In genomic region chr2:118914721-118915453, GRCh38 we compare ENCODE assay signal across 16 cellular contexts. TPM values are rescaled to one million over a fixed set of nuclear protein-coding genes. Genes with fewer than 3 reads are reported as not detected.
A peak's percentile ranks its signal among the peaks of the same experiment; 100 is the strongest.
DNase-seq lines count a peak whose midpoint lies in the region; ATAC-seq and TF ChIP-seq lines count a peak whose summit lies in the region.
"Had no signal": no experiment of that assay in that cellular context is flagged by ENCODE, and none has a peak within 500 bp of the region (broad histone marks: within the 10 kb centered on the region; RNA-seq: fewer than 3 reads in every experiment).

No MANE protein-coding gene starts in this region.

- H3K79me2 ChIP-seq in PC-3 (ENCODE audit: low read length): no peaks in the 10 kb centered on the region

- peaks cover 11% of the 10 kb centered on the region for H3K36me3 Mint-ChIP-seq in Caco-2 (ENCODE audit: insufficient read depth, unreplicated experiment)
- H3K36me3 Mint-ChIP-seq in CD4-positive, alpha-beta memory T cell: no peaks in the 10 kb centered on the region
- H3K36me3 Mint-ChIP-seq: CD4-positive, CD25-positive, alpha-beta regulatory T cell had no signal

- no peak overlapping the region for H3K4me2 ChIP-seq in PC-3 (ENCODE audit: low read length)
- H3K4me2 ChIP-seq: GM23338 had no signal

- DNase-seq in Caco-2 (no peak), PC-3 (no peak), esophagus muscularis mucosa (ENCODE audit: extremely low spot score) (peak; percentile 89), psoas muscle (no peak), NCI-H1417 treated with DMSO at 0.1 percent for 48 hours (lab: John Stamatoyannopoulos, UW) (no peak)
- DNase-seq in CD4-positive, alpha-beta memory T cell: no peak
- DNase-seq: C1 segment of cervical spinal cord; CD4-positive, CD25-positive, alpha-beta regulatory T cell; DMS79 treated with DMSO at 0.1 percent for 48 hours; HCEC 1CT had no signal

- H2AFZ ChIP-seq in PC-3 (ENCODE audit: low read length): no peak overlapping the region
- H2AFZ ChIP-seq: GM23338 had no signal

- WGBS in esophagus muscularis mucosa: 78% methylated on average over 9 of the region's 9 CpGs
- 70 to 79% (median 77%) methylated on average over 9 of the region's 9 CpGs for whole genome bisulfite sequencing in psoas muscle, 3 donors

- no peaks in the 10 kb centered on the region for H3K9me3 Mint-ChIP-seq in Caco-2 (ENCODE audit: unreplicated experiment)
- peaks cover 0 to 4% (median 0%) of the 10 kb centered on the region in 8 donors for H3K9me3 Mint-ChIP-seq in CD4-positive, alpha-beta memory T cell
- H3K9me3 Mint-ChIP-seq: GM23338 had no signal

- no TSS peak for BruUV-seq in Caco-2 (replicated peaks; lab: Mats Ljungman, UMichigan)
- no TSS peak for BruUV-seq in PC-3 (replicated peaks; lab: Mats Ljungman, UMichigan)

- TF ChIP-seq CTCF in Caco-2 (IDR thresholded peaks at IDR 0.05; ENCODE audit: insufficient read depth in 1 of 2, low read depth in 1 of 2, low read length in 1 of 2, severe bottlenecking in 1 of 2, unreplicated experiment in 1 of 2) (no peak), PC-3 (conservative IDR thresholded peaks at IDR 0.05; ENCODE audit: low read depth, low read length) (no peak), esophagus muscularis mucosa (IDR thresholded peaks at IDR 0.05) (no peak), psoas muscle (IDR thresholded peaks at IDR 0.05) (no peak)

- H3K9me3 ChIP-seq in Caco-2 (peaks cover 32% of the 10 kb centered on the region), PC-3 (ENCODE audit: low read length) (no peaks in the 10 kb centered on the region), esophagus muscularis mucosa (no peaks in the 10 kb centered on the region), psoas muscle (no peaks in the 10 kb centered on the region)
- no peaks in the 10 kb centered on the region for H3K9me3 ChIP-seq in CD4-positive, alpha-beta memory T cell (ENCODE audit: control insufficient read depth in 1 of 2, low read length in 2 of 2)

- ATAC-seq in PC-3: no peak
- ATAC-seq in psoas muscle: no peak
- ATAC-seq in GM21737 (IDR thresholded peaks at IDR 0.05; ENCODE audit: unreplicated experiment): no peak
- ATAC-seq: GM12878, GM23338 had no signal

- H3K9me2 ChIP-seq in PC-3 (replicated peaks; ENCODE audit: low read length): no peaks in the 10 kb centered on the region

- peak overlapping the region; percentile 74 for H3K27ac Mint-ChIP-seq in Caco-2 (ENCODE audit: unreplicated experiment)
- no peak overlapping the region for H3K27ac Mint-ChIP-seq in CD4-positive, alpha-beta memory T cell
- H3K27ac Mint-ChIP-seq: B cell; CD4-positive, CD25-positive, alpha-beta regulatory T cell; GM23338 had no signal

- H4K20me1 ChIP-seq in PC-3 (ENCODE audit: low read length): no peaks in the 10 kb centered on the region

- no peaks in the 10 kb centered on the region for H3K27me3 Mint-ChIP-seq in Caco-2 (ENCODE audit: insufficient read depth, unreplicated experiment)
- peaks cover 0 to 4% of the 10 kb centered on the region in 2 donors for H3K27me3 Mint-ChIP-seq in CD4-positive, alpha-beta memory T cell
- H3K27me3 Mint-ChIP-seq: CD4-positive, CD25-positive, alpha-beta regulatory T cell had no signal

- no peaks in the 10 kb centered on the region for H3K27me3 ChIP-seq in Caco-2 (replicated peaks; ENCODE audit: control insufficient read depth, insufficient read depth, low read length)
- H3K27me3 ChIP-seq in PC-3 (ENCODE audit: low read length): no peaks in the 10 kb centered on the region
- H3K27me3 ChIP-seq in esophagus muscularis mucosa: peaks cover 0 to 8% (median 0%) of the 10 kb centered on the region in 4 donors
- no peaks in the 10 kb centered on the region for H3K27me3 ChIP-seq in psoas muscle (ENCODE audit: insufficient read depth in 3 of 3, low read length in 2 of 3)
- no peaks in the 10 kb centered on the region for H3K27me3 ChIP-seq in CD4-positive, alpha-beta memory T cell (ENCODE audit: insufficient read depth, low read length)

- POLR2A ChIA-PET in Caco-2 (lab: Charles Lee) (no interaction called here), PC-3 (lab: Charles Lee; ENCODE audit: unreplicated experiment) (no interaction called here)
- POLR2A ChIA-PET in CD4-positive, alpha-beta memory T cell (lab: Charles Lee; ENCODE audit: partially characterized antibody): no interaction called here

- intact Hi-C loops in Caco-2 (cut with micrococcal nuclease; ENCODE audit: unreplicated experiment): loop anchor here (5.0 kb wide), 1 partner anchor 52 kb away; no protein-coding TSS in a partner anchor
- intact Hi-C loops in PC-3 (cut with micrococcal nuclease): no loop called here
- intact Hi-C loops in esophagus muscularis mucosa (cut with DNase I): no loop called here
- intact Hi-C loops in psoas muscle (cut with DNase I): no loop called here
- intact Hi-C loops in CD4-positive, alpha-beta memory T cell (cut with micrococcal nuclease): no loop called here

- CTCF ChIA-PET in Caco-2 (lab: Charles Lee) (interaction anchor here (0.5 kb wide), 1 partner anchor 332 kb away, joined by 4 read pairs; no protein-coding TSS in a partner anchor), PC-3 (lab: Charles Lee) (no interaction called here)
- CTCF ChIA-PET in CD4-positive, alpha-beta memory T cell (lab: Charles Lee; ENCODE audit: partially characterized antibody): no interaction called here

- peaks cover 18% of the 10 kb centered on the region for H3K4me1 Mint-ChIP-seq in Caco-2 (ENCODE audit: low read depth, unreplicated experiment)
- no peaks in the 10 kb centered on the region for H3K4me1 Mint-ChIP-seq in CD4-positive, alpha-beta memory T cell
- H3K4me1 Mint-ChIP-seq: B cell; CD4-positive, CD25-positive, alpha-beta regulatory T cell; GM23338 had no signal

- H3F3A ChIP-seq in PC-3 (ENCODE audit: low read length, unreplicated experiment): no peaks in the 10 kb centered on the region

- peak overlapping the region; percentile 96 for H3K27ac ChIP-seq in PC-3 (ENCODE audit: low read length)
- no peak overlapping the region for H3K27ac ChIP-seq in esophagus muscularis mucosa (replicated peaks in 1 of 4)
- H3K27ac ChIP-seq in psoas muscle: peak overlapping the region; percentile 10
- no peak overlapping the region for H3K27ac ChIP-seq in CD4-positive, alpha-beta memory T cell (ENCODE audit: low read depth, low read length)

- no peaks in the 10 kb centered on the region for H3K36me3 ChIP-seq in Caco-2 (ENCODE audit: control insufficient read depth, insufficient read depth, low read length)
- no peaks in the 10 kb centered on the region for H3K36me3 ChIP-seq in PC-3 (ENCODE audit: low read depth, low read length)
- no peaks in the 10 kb centered on the region for H3K36me3 ChIP-seq in esophagus muscularis mucosa
- no peaks in the 10 kb centered on the region for H3K36me3 ChIP-seq in psoas muscle (ENCODE audit: insufficient read depth in 1 of 2, low read depth in 1 of 2)
- no peaks in the 10 kb centered on the region for H3K36me3 ChIP-seq in CD4-positive, alpha-beta memory T cell (ENCODE audit: insufficient read depth, low read length)

- TF ChIP-seq EP300 in esophagus muscularis mucosa (IDR thresholded peaks at IDR 0.05): no peak

- no peak overlapping the region for H3K4me3 Mint-ChIP-seq in Caco-2 (ENCODE audit: unreplicated experiment)
- no peak overlapping the region for H3K4me3 Mint-ChIP-seq in CD4-positive, alpha-beta memory T cell
- H3K4me3 Mint-ChIP-seq: B cell; CD4-positive, CD25-positive, alpha-beta regulatory T cell; GM23338 had no signal

- TF ChIP-seq POLR2A in esophagus muscularis mucosa (IDR thresholded peaks at IDR 0.05; ENCODE audit: low read depth): no peak

- H3K4me3 ChIP-seq in Caco-2 (ENCODE audit: low read depth, low read length) (no peak overlapping the region), PC-3 (ENCODE audit: low read length) (no peak overlapping the region), esophagus muscularis mucosa (no peak overlapping the region), psoas muscle (no peak overlapping the region)
- H3K4me3 ChIP-seq in CD4-positive, alpha-beta memory T cell (ENCODE audit: low read length in 2 of 2): no peak overlapping the region
- H3K4me3 ChIP-seq: GM12878, GM23338 had no signal

- H3K4me1 ChIP-seq in Caco-2: peaks cover 23% of the 10 kb centered on the region
- peaks cover 26% of the 10 kb centered on the region for H3K4me1 ChIP-seq in PC-3 (ENCODE audit: insufficient read depth, low read length)
- no peaks in the 10 kb centered on the region for H3K4me1 ChIP-seq in esophagus muscularis mucosa
- peaks cover 4% of the 10 kb centered on the region for H3K4me1 ChIP-seq in psoas muscle
- no peaks in the 10 kb centered on the region for H3K4me1 ChIP-seq in CD4-positive, alpha-beta memory T cell (ENCODE audit: insufficient read depth, low read length)

- H3K9ac ChIP-seq in PC-3 (ENCODE audit: low read length): peak overlapping the region; percentile 49

RNA-seq across cellular contexts. Expression of gene MARCO, which starts 27.1 kb away (rescaled TPM):
- total RNA-seq in Caco-2 (2022) (0.43 TPM in 1 of 2 replicates, not detected in the other), PC-3 (2014; rRNA removed) (not detected in 2 replicates), esophagus muscularis mucosa (10 to 100 TPM in 2 of 4 donors, 1 to 10 TPM in 2; 7.3 to 19.8 (median 12.9) TPM), psoas muscle (1 to 10 TPM; 1.6 to 5.8 (median 3.5) TPM)
- polyA plus RNA-seq in psoas muscle: 1 to 10 TPM in 2 of 3 donors, under 1 TPM in 1; 0.18 to 6.1 (median 2.6) TPM
- under 1 TPM in 1 of 2 experiments, not detected in 1; 0.17 TPM for total RNA-seq in CD4-positive, alpha-beta memory T cell
- polyA plus RNA-seq in CD4-positive, alpha-beta memory T cell: not detected
- total RNA-seq: A172; B cell; CD4-positive, CD25-positive, alpha-beta regulatory T cell; GM23338; HT-29 had no signal
- polyA plus RNA-seq: CD4-positive, CD25-positive, alpha-beta regulatory T cell; GM23338 had no signal

Comparison
In these comparisons a context has a peak if more than half of its experiments do, and no peak if none do; other contexts are left out.
1. H3K27ac ChIP-seq: peak in PC-3 (single experiment) and psoas muscle (single experiment); none in esophagus muscularis mucosa (0 of 4) and CD4-positive, alpha-beta memory T cell (single experiment).